1 cellular context compared by ENCODE assay signal in the genomic region with DNA sequence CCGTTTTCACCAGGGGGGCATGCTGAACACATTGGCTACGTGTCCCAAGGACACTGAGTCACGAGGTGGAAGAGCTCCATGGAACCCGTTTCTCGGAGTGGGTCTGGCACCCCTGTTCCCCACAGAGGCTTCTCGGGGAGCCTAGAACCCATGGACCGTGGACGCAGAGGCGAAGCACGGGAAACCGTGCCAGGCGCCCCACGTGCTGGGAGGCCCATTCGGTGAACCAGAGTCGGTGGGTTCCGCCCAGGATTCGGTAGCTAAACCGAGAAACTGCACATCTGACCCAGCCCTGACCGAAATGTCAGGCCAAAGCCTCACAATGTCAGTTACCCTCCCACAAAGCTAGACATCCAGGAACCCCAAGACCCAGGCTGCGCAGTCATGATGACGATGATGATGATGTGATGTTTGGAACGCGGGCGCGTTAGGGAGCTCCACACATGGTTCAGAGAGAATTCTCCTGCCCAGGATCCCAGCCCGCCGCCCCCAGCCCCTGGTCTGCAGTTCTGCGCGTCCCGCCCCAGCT.
TF ChIP-seq lines count a peak whose summit lies in the region.

No MANE protein-coding gene starts in this region.

TF ChIP-seq in GM12878, 131 proteins besides CTCF, POLR2A, EP300 and RAD21 (continues in another document):
- TF ChIP-seq, protein P1, sequence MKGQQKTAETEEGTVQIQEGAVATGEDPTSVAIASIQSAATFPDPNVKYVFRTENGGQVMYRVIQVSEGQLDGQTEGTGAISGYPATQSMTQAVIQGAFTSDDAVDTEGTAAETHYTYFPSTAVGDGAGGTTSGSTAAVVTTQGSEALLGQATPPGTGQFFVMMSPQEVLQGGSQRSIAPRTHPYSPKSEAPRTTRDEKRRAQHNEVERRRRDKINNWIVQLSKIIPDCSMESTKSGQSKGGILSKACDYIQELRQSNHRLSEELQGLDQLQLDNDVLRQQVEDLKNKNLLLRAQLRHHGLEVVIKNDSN (IDR thresholded peaks at IDR 0.05; ENCODE audit: borderline replicate concordance, extremely low read length, insufficient read depth, low read depth, low read length) = peak; percentile 23
- TF ChIP-seq, protein P2, sequence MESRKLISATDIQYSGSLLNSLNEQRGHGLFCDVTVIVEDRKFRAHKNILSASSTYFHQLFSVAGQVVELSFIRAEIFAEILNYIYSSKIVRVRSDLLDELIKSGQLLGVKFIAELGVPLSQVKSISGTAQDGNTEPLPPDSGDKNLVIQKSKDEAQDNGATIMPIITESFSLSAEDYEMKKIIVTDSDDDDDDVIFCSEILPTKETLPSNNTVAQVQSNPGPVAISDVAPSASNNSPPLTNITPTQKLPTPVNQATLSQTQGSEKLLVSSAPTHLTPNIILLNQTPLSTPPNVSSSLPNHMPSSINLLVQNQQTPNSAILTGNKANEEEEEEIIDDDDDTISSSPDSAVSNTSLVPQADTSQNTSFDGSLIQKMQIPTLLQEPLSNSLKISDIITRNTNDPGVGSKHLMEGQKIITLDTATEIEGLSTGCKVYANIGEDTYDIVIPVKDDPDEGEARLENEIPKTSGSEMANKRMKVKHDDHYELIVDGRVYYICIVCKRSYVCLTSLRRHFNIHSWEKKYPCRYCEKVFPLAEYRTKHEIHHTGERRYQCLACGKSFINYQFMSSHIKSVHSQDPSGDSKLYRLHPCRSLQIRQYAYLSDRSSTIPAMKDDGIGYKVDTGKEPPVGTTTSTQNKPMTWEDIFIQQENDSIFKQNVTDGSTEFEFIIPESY (IDR thresholded peaks at IDR 0.05) = no peak
- no peak for TF ChIP-seq SUZ12 (IDR thresholded peaks at IDR 0.05; ENCODE audit: unreplicated experiment)
- TF ChIP-seq SIX5 (IDR thresholded peaks at IDR 0.05; ENCODE audit: low read depth, low read length, severe bottlenecking) = no peak
- TF ChIP-seq, protein P3, sequence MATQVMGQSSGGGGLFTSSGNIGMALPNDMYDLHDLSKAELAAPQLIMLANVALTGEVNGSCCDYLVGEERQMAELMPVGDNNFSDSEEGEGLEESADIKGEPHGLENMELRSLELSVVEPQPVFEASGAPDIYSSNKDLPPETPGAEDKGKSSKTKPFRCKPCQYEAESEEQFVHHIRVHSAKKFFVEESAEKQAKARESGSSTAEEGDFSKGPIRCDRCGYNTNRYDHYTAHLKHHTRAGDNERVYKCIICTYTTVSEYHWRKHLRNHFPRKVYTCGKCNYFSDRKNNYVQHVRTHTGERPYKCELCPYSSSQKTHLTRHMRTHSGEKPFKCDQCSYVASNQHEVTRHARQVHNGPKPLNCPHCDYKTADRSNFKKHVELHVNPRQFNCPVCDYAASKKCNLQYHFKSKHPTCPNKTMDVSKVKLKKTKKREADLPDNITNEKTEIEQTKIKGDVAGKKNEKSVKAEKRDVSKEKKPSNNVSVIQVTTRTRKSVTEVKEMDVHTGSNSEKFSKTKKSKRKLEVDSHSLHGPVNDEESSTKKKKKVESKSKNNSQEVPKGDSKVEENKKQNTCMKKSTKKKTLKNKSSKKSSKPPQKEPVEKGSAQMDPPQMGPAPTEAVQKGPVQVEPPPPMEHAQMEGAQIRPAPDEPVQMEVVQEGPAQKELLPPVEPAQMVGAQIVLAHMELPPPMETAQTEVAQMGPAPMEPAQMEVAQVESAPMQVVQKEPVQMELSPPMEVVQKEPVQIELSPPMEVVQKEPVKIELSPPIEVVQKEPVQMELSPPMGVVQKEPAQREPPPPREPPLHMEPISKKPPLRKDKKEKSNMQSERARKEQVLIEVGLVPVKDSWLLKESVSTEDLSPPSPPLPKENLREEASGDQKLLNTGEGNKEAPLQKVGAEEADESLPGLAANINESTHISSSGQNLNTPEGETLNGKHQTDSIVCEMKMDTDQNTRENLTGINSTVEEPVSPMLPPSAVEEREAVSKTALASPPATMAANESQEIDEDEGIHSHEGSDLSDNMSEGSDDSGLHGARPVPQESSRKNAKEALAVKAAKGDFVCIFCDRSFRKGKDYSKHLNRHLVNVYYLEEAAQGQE (IDR thresholded peaks at IDR 0.05; ENCODE audit: low read depth, low read length) = no peak
- TF ChIP-seq, protein P4, sequence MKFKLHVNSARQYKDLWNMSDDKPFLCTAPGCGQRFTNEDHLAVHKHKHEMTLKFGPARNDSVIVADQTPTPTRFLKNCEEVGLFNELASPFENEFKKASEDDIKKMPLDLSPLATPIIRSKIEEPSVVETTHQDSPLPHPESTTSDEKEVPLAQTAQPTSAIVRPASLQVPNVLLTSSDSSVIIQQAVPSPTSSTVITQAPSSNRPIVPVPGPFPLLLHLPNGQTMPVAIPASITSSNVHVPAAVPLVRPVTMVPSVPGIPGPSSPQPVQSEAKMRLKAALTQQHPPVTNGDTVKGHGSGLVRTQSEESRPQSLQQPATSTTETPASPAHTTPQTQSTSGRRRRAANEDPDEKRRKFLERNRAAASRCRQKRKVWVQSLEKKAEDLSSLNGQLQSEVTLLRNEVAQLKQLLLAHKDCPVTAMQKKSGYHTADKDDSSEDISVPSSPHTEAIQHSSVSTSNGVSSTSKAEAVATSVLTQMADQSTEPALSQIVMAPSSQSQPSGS (IDR thresholded peaks at IDR 0.05; ENCODE audit: low read length) = no peak
- no peak for TF ChIP-seq ESRRA (IDR thresholded peaks at IDR 0.05; ENCODE audit: low read length)
- peak; percentile 17; the same call in 1 of the 2 replicates for TF ChIP-seq GATAD2B (conservative IDR thresholded peaks at IDR 0.05; ENCODE audit: low read depth)
- TF ChIP-seq KAT2A (conservative IDR thresholded peaks at IDR 0.05; ENCODE audit: control insufficient read depth, low read depth, low read length) = no peak
- no peak for TF ChIP-seq SREBF1 (IDR thresholded peaks at IDR 0.05; ENCODE audit: low read length)
- peak; percentile 39 to 80; a peak in 2 of 4 replicates for TF ChIP-seq BHLHE40 (IDR thresholded peaks at IDR 0.05; ENCODE audit: borderline replicate concordance in 1 of 2, low read depth in 2 of 2, low read length in 1 of 2)
- no peak for TF ChIP-seq STAT3 (IDR thresholded peaks at IDR 0.05; ENCODE audit: low read depth, low read length)
- no peak; the same call in none of the 2 replicates for TF ChIP-seq NR2F1 (conservative IDR thresholded peaks at IDR 0.05)
- no peak for TF ChIP-seq ZBED1 (IDR thresholded peaks at IDR 0.05; ENCODE audit: borderline replicate concordance)
- no peak for TF ChIP-seq BRCA1 (IDR thresholded peaks at IDR 0.05; ENCODE audit: low read depth, low read length)
- no peak for TF ChIP-seq MYC (IDR thresholded peaks at IDR 0.05; ENCODE audit: insufficient read depth, insufficient read length, insufficient replicate concordance, low read length, severe bottlenecking)
- TF ChIP-seq FOS (IDR thresholded peaks at IDR 0.05; ENCODE audit: borderline replicate concordance, extremely low read depth, insufficient read length) = no peak
- no peak for TF ChIP-seq SUPT20H (IDR thresholded peaks at IDR 0.05; ENCODE audit: borderline replicate concordance, control insufficient read depth, low read depth, low read length)
- TF ChIP-seq, protein P5, sequence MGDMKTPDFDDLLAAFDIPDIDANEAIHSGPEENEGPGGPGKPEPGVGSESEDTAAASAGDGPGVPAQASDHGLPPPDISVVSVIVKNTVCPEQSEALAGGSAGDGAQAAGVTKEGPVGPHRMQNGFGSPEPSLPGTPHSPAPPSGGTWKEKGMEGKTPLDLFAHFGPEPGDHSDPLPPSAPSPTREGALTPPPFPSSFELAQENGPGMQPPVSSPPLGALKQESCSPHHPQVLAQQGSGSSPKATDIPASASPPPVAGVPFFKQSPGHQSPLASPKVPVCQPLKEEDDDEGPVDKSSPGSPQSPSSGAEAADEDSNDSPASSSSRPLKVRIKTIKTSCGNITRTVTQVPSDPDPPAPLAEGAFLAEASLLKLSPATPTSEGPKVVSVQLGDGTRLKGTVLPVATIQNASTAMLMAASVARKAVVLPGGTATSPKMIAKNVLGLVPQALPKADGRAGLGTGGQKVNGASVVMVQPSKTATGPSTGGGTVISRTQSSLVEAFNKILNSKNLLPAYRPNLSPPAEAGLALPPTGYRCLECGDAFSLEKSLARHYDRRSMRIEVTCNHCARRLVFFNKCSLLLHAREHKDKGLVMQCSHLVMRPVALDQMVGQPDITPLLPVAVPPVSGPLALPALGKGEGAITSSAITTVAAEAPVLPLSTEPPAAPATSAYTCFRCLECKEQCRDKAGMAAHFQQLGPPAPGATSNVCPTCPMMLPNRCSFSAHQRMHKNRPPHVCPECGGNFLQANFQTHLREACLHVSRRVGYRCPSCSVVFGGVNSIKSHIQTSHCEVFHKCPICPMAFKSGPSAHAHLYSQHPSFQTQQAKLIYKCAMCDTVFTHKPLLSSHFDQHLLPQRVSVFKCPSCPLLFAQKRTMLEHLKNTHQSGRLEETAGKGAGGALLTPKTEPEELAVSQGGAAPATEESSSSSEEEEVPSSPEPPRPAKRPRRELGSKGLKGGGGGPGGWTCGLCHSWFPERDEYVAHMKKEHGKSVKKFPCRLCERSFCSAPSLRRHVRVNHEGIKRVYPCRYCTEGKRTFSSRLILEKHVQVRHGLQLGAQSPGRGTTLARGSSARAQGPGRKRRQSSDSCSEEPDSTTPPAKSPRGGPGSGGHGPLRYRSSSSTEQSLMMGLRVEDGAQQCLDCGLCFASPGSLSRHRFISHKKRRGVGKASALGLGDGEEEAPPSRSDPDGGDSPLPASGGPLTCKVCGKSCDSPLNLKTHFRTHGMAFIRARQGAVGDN (IDR thresholded peaks at IDR 0.05) = peak; percentile 79
- TF ChIP-seq ZZZ3 (IDR thresholded peaks at IDR 0.05; ENCODE audit: control insufficient read depth, insufficient read length, low read depth) = no peak
- TF ChIP-seq PAX5 (IDR thresholded peaks at IDR 0.05; ENCODE audit: borderline replicate concordance, low read depth, low read length) = peak; percentile 56
- TF ChIP-seq RUNX3 (IDR thresholded peaks at IDR 0.05; ENCODE audit: low read length) = peak; percentile 3; the same call in 1 of the 2 replicates
- TF ChIP-seq BACH1 (IDR thresholded peaks at IDR 0.05; ENCODE audit: borderline replicate concordance) = no peak
- TF ChIP-seq BMI1 (IDR thresholded peaks at IDR 0.05; ENCODE audit: borderline replicate concordance) = no peak
- TF ChIP-seq, protein P6, sequence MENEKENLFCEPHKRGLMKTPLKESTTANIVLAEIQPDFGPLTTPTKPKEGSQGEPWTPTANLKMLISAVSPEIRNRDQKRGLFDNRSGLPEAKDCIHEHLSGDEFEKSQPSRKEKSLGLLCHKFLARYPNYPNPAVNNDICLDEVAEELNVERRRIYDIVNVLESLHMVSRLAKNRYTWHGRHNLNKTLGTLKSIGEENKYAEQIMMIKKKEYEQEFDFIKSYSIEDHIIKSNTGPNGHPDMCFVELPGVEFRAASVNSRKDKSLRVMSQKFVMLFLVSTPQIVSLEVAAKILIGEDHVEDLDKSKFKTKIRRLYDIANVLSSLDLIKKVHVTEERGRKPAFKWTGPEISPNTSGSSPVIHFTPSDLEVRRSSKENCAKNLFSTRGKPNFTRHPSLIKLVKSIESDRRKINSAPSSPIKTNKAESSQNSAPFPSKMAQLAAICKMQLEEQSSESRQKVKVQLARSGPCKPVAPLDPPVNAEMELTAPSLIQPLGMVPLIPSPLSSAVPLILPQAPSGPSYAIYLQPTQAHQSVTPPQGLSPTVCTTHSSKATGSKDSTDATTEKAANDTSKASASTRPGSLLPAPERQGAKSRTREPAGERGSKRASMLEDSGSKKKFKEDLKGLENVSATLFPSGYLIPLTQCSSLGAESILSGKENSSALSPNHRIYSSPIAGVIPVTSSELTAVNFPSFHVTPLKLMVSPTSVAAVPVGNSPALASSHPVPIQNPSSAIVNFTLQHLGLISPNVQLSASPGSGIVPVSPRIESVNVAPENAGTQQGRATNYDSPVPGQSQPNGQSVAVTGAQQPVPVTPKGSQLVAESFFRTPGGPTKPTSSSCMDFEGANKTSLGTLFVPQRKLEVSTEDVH (IDR thresholded peaks at IDR 0.05; ENCODE audit: low read depth, partially characterized antibody) = no peak
- TF ChIP-seq ZNF384 (IDR thresholded peaks at IDR 0.05; ENCODE audit: borderline replicate concordance, low read depth, low read length) = no peak
- TF ChIP-seq PML (IDR thresholded peaks at IDR 0.05; ENCODE audit: low read length) = no peak
- TF ChIP-seq NFYA (IDR thresholded peaks at IDR 0.05; ENCODE audit: borderline replicate concordance, low read depth, low read length) = no peak
- TF ChIP-seq HCFC1 (IDR thresholded peaks at IDR 0.05; ENCODE audit: low read length) = no peak
- TF ChIP-seq ATF7 (IDR thresholded peaks at IDR 0.05; ENCODE audit: low read depth) = 0 out of 2 replicates have a peak, but pooled peaks have one; percentile 24
- no peak for TF ChIP-seq SIN3A (IDR thresholded peaks at IDR 0.05; ENCODE audit: low read depth, low read length)
- no peak for TF ChIP-seq NBN (IDR thresholded peaks at IDR 0.05)
- no peak for TF ChIP-seq SPI1 (IDR thresholded peaks at IDR 0.05; ENCODE audit: borderline replicate concordance, insufficient read depth, low read depth, low read length)
- no peak for TF ChIP-seq NR2C1 (IDR thresholded peaks at IDR 0.05)
- no peak; the same call in 1 of the 2 replicates for TF ChIP-seq LARP7 (IDR thresholded peaks at IDR 0.05)
- TF ChIP-seq, protein P7, sequence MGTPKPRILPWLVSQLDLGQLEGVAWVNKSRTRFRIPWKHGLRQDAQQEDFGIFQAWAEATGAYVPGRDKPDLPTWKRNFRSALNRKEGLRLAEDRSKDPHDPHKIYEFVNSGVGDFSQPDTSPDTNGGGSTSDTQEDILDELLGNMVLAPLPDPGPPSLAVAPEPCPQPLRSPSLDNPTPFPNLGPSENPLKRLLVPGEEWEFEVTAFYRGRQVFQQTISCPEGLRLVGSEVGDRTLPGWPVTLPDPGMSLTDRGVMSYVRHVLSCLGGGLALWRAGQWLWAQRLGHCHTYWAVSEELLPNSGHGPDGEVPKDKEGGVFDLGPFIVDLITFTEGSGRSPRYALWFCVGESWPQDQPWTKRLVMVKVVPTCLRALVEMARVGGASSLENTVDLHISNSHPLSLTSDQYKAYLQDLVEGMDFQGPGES (IDR thresholded peaks at IDR 0.05) = no peak
- TF ChIP-seq, protein P8, sequence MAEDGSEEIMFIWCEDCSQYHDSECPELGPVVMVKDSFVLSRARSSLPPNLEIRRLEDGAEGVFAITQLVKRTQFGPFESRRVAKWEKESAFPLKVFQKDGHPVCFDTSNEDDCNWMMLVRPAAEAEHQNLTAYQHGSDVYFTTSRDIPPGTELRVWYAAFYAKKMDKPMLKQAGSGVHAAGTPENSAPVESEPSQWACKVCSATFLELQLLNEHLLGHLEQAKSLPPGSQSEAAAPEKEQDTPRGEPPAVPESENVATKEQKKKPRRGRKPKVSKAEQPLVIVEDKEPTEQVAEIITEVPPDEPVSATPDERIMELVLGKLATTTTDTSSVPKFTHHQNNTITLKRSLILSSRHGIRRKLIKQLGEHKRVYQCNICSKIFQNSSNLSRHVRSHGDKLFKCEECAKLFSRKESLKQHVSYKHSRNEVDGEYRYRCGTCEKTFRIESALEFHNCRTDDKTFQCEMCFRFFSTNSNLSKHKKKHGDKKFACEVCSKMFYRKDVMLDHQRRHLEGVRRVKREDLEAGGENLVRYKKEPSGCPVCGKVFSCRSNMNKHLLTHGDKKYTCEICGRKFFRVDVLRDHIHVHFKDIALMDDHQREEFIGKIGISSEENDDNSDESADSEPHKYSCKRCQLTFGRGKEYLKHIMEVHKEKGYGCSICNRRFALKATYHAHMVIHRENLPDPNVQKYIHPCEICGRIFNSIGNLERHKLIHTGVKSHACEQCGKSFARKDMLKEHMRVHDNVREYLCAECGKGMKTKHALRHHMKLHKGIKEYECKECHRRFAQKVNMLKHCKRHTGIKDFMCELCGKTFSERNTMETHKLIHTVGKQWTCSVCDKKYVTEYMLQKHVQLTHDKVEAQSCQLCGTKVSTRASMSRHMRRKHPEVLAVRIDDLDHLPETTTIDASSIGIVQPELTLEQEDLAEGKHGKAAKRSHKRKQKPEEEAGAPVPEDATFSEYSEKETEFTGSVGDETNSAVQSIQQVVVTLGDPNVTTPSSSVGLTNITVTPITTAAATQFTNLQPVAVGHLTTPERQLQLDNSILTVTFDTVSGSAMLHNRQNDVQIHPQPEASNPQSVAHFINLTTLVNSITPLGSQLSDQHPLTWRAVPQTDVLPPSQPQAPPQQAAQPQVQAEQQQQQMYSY (CRISPR knock-in tag; IDR thresholded peaks at IDR 0.05) = no peak
